In the genomic region with DNA sequence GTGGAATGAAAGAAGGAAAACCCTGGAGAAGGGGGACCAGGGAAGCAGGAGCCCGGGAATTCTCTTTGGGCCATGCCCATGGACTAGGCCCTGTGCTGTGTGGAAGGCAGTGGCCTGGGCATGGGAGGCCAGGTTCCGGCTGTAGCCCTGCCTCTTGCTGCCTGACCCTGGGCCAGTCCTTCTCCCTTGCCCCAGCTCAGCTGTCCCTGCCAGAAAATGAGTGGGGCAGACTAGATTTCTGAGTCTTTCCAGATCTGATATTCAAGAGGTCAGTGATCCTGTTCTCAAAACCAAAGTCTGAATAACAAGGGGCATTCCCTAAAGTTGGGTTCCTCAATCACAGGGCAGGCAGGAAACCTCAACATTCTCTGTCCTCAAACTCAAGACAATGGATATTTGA, we compare ENCODE assay signal across 21 cellular contexts.
"Had no signal": no experiment of that assay in that cellular context is flagged by ENCODE, and none has a peak within 500 bp of the region (broad histone marks: within the 10 kb centered on the region; RNA-seq: fewer than 3 reads in every experiment).

No MANE protein-coding gene starts in this region.

- H3K36me3 Mint-ChIP-seq: brain had no signal

- H3K4me3 Mint-ChIP-seq: activated CD4-positive, alpha-beta T cell treated with anti-CD3 and anti-CD28 coated beads, Interleukin-2, amount 10 ng/mL, durations not matched to agents 24 days and 14 days; activated CD8-positive, alpha-beta T cell treated with anti-CD3 and anti-CD28 coated beads for 36 hours; activated naive CD4-positive, alpha-beta T cell treated with anti-CD3 and anti-CD28 coated beads for 36 hours; brain; endodermal cell; memory B cell; naive thymus-derived CD4-positive, alpha-beta T cell; stimulated activated memory B cell treated with anti-CD40 and anti-IgM and Interleukin-4, amounts not matched to agents 10 μg/mL and 1 μg/mL and 100 μg/mL, for 72 hours had no signal

- H3K27me3 ChIP-seq: sigmoid colon, tibial artery, uterus had no signal

- ATAC-seq: activated CD8-positive, alpha-beta T cell treated with anti-CD3 and anti-CD28 coated beads for 36 hours; naive thymus-derived CD4-positive, alpha-beta T cell; stimulated activated memory B cell treated with anti-CD40 and anti-IgM and Interleukin-4, amounts not matched to agents 10 μg/mL and 1 μg/mL and 100 μg/mL, for 72 hours had no signal

- H3K27ac Mint-ChIP-seq: activated CD4-positive, alpha-beta T cell treated with anti-CD3 and anti-CD28 coated beads, Interleukin-2, amount 10 ng/mL, durations not matched to agents 24 days and 14 days; activated CD8-positive, alpha-beta T cell treated with anti-CD3 and anti-CD28 coated beads for 36 hours; activated naive CD4-positive, alpha-beta T cell treated with anti-CD3 and anti-CD28 coated beads for 36 hours; activated T-helper 2 cell treated with anti-CD3 and anti-CD28 coated beads, Interferon-gamma antibody, Interleukin-2, Interleukin-4, amounts not matched to agents 10 μg/mL and 5 μg/mL and 100 μg/mL, durations not matched to agents 14 hours and 24 hours and 36 hours; brain; endodermal cell; memory B cell; naive thymus-derived CD4-positive, alpha-beta T cell; stimulated activated memory B cell treated with anti-CD40 and anti-IgM and Interleukin-4, amounts not matched to agents 10 μg/mL and 1 μg/mL and 100 μg/mL, for 72 hours had no signal

- H3K9me3 ChIP-seq: left ventricle myocardium inferior, sigmoid colon, tibial artery, uterus had no signal

- H3K27ac ChIP-seq: left ventricle myocardium inferior, parathyroid adenoma, sigmoid colon, tibial artery, uterus had no signal

- H3K4me1 Mint-ChIP-seq: activated CD4-positive, alpha-beta T cell treated with anti-CD3 and anti-CD28 coated beads, Interleukin-2, amount 10 ng/mL, durations not matched to agents 24 days and 14 days; endodermal cell; memory B cell; stimulated activated memory B cell treated with anti-CD40 and anti-IgM and Interleukin-4, amounts not matched to agents 10 μg/mL and 1 μg/mL and 100 μg/mL, for 72 hours had no signal

- H3K4me3 ChIP-seq: left ventricle myocardium inferior, sigmoid colon, tibial artery, uterus had no signal

- H3K4me1 ChIP-seq: parathyroid adenoma, sigmoid colon, tibial artery, uterus had no signal

- H3K27me3 Mint-ChIP-seq: activated CD4-positive, alpha-beta T cell treated with anti-CD3 and anti-CD28 coated beads, Interleukin-2, amount 10 ng/mL, durations not matched to agents 24 days and 14 days; activated CD8-positive, alpha-beta T cell treated with anti-CD3 and anti-CD28 coated beads for 36 hours; brain; memory B cell; naive thymus-derived CD4-positive, alpha-beta T cell; stimulated activated memory B cell treated with anti-CD40 and anti-IgM and Interleukin-4, amounts not matched to agents 10 μg/mL and 1 μg/mL and 100 μg/mL, for 72 hours had no signal

- DNase-seq: activated CD4-positive, alpha-beta T cell treated with anti-CD3 and anti-CD28 coated beads, Interleukin-2, amount 10 ng/mL, durations not matched to agents 24 days and 14 days; activated CD8-positive, alpha-beta T cell treated with anti-CD3 and anti-CD28 coated beads for 36 hours; activated naive CD4-positive, alpha-beta T cell treated with anti-CD3 and anti-CD28 coated beads for 36 hours; activated T-cell treated with anti-CD3 and anti-CD28 coated beads, Interleukin-2, amount 50 U/mL, for 1 hour; anterior cingulate cortex; caudate nucleus; endodermal cell; erythroblast; head of caudate nucleus; left ventricle myocardium inferior; naive thymus-derived CD4-positive, alpha-beta T cell; sigmoid colon; stimulated activated CD4-positive, alpha-beta T cell treated with anti-CD3 and anti-CD28 coated beads, Interleukin-4, amount 100 ng/mL, for 4 hours; T1000; tibial artery; uterus had no signal

- H3K9me3 Mint-ChIP-seq: activated CD4-positive, alpha-beta T cell treated with anti-CD3 and anti-CD28 coated beads, Interleukin-2, amount 10 ng/mL, durations not matched to agents 24 days and 14 days; activated CD8-positive, alpha-beta T cell treated with anti-CD3 and anti-CD28 coated beads for 36 hours; activated naive CD4-positive, alpha-beta T cell treated with anti-CD3 and anti-CD28 coated beads for 36 hours; activated T-helper 2 cell treated with anti-CD3 and anti-CD28 coated beads, Interferon-gamma antibody, Interleukin-2, Interleukin-4, amounts not matched to agents 10 μg/mL and 5 μg/mL and 100 μg/mL, durations not matched to agents 14 hours and 24 hours and 36 hours; brain; endodermal cell; memory B cell; stimulated activated memory B cell treated with anti-CD40 and anti-IgM and Interleukin-4, amounts not matched to agents 10 μg/mL and 1 μg/mL and 100 μg/mL, for 72 hours had no signal

- H3K36me3 ChIP-seq: uterus had no signal
